In the genomic region with DNA sequence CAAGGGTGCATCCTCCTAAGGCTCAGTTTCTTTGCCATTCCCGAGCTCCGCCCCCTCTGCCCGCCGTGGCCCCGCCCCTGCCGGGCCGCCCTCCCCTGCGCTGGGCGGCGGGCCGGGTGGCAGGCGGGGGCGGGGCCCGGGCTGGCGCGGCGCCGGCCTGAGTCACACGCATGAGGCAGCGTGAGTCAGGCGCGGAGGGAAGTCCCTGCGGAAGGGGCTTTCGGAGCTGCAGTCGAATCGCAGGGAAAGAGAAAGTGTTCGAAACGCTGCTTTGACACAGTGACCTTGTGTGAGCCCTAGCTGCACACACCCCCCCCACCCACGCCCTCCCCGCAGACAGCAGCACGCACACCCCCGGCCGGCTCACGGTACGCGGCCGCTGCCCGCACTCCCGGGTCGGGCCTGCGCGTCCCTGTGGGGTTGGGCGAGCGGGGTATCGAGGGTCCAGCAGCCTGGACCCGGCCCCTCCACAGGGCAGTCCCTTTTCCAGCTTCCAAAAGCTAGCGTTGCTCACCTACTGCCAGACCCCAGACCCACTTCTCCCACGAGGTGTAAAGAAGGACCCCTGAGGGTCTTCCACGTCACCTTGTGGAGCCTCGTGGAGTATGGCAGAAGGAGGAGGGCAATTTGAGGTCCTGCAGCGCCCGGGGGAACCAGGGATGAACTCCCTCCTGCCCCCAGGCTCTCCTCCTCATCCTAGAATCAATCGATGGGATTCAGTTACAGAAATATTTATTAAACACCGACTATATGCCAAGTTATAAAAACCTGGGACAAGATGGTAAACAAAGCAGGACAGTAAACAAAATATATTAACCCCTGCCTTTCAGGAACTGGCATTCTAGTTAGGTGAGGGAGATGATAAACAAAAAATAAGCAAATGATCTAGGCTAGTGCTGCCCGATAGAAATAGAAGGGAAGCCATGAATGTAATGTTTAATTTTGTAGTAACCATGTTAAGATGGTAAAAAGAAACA, we compare ENCODE assay signal across 1 cellular context.
A peak's percentile ranks its signal among the peaks of the same experiment; 100 is the strongest.
TF ChIP-seq lines count a peak whose summit lies in the region.

No MANE protein-coding gene starts in this region.

TF ChIP-seq in HepG2, 621 proteins besides CTCF, POLR2A, EP300 and RAD21 (continued from another document and continues in another):
- TF ChIP-seq, protein P1, sequence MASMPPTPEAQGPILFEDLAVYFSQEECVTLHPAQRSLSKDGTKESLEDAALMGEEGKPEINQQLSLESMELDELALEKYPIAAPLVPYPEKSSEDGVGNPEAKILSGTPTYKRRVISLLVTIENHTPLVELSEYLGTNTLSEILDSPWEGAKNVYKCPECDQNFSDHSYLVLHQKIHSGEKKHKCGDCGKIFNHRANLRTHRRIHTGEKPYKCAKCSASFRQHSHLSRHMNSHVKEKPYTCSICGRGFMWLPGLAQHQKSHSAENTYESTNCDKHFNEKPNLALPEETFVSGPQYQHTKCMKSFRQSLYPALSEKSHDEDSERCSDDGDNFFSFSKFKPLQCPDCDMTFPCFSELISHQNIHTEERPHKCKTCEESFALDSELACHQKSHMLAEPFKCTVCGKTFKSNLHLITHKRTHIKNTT (CRISPR knock-in tag; IDR thresholded peaks at IDR 0.05) = no peak
- TF ChIP-seq NFYC (CRISPR knock-in tag; IDR thresholded peaks at IDR 0.05) (no peak), KDM2A (CRISPR knock-in tag; IDR thresholded peaks at IDR 0.05; ENCODE audit: borderline replicate concordance, low read depth) (peak; percentile 72; the same call in 1 of the 2 replicates), FLYWCH1 (CRISPR knock-in tag; IDR thresholded peaks at IDR 0.05) (no peak), RBAK (CRISPR knock-in tag; IDR thresholded peaks at IDR 0.05) (no peak), ZFP90 (CRISPR knock-in tag; IDR thresholded peaks at IDR 0.05; ENCODE audit: borderline replicate concordance) (no peak), ZNF598 (CRISPR knock-in tag; IDR thresholded peaks at IDR 0.05; ENCODE audit: borderline replicate concordance) (peak; percentile 57; the same call in 1 of the 2 replicates), KMT2A (CRISPR knock-in tag; IDR thresholded peaks at IDR 0.05) (0 out of 2 replicates have a peak, but pooled peaks have one; percentile 24), MXI1 (IDR thresholded peaks at IDR 0.05; ENCODE audit: borderline replicate concordance, low read depth, low read length) (peak; percentile 81; the same call in 1 of the 3 replicates), SMAD1 (CRISPR knock-in tag; IDR thresholded peaks at IDR 0.05; ENCODE audit: borderline replicate concordance, low read depth) (peak; percentile 20; the same call in 1 of the 2 replicates), POLR2G (IDR thresholded peaks at IDR 0.05; ENCODE audit: low read depth, low read length) (peak; percentile 76), MTF1 (CRISPR knock-in tag; IDR thresholded peaks at IDR 0.05) (no peak), RFX5 (IDR thresholded peaks at IDR 0.05; ENCODE audit: low read depth, low read length) (no peak), ZNF567 (CRISPR knock-in tag; IDR thresholded peaks at IDR 0.05; ENCODE audit: borderline replicate concordance) (no peak), TEAD3 (CRISPR knock-in tag; optimal IDR thresholded peaks at IDR 0.05; ENCODE audit: borderline replicate concordance) (no peak), ZC3H4 (CRISPR knock-in tag; IDR thresholded peaks at IDR 0.05; ENCODE audit: borderline replicate concordance) (0 out of 2 replicates have a peak, but pooled peaks have one; percentile 71), ZNF180 (CRISPR knock-in tag; IDR thresholded peaks at IDR 0.05; ENCODE audit: borderline replicate concordance, low read depth) (no peak), GATAD2A (CRISPR knock-in tag; IDR thresholded peaks at IDR 0.05) (peak; percentile 9; the same call in 1 of the 2 replicates), RORA (CRISPR knock-in tag; IDR thresholded peaks at IDR 0.05) (no peak), ZNF839 (CRISPR knock-in tag; IDR thresholded peaks at IDR 0.05; ENCODE audit: borderline replicate concordance) (no peak), SMYD3 (CRISPR knock-in tag; IDR thresholded peaks at IDR 0.05) (no peak), SP1 (IDR thresholded peaks at IDR 0.05) (no peak), SP1 (CRISPR knock-in tag; IDR thresholded peaks at IDR 0.05) (peak; percentile 20; the same call in 1 of the 2 replicates), ELF4 (CRISPR knock-in tag; IDR thresholded peaks at IDR 0.05; ENCODE audit: borderline replicate concordance) (no peak), JUNB (CRISPR knock-in tag; IDR thresholded peaks at IDR 0.05; ENCODE audit: borderline replicate concordance) (no peak), ZNF432 (CRISPR knock-in tag; IDR thresholded peaks at IDR 0.05; ENCODE audit: borderline replicate concordance) (no peak), EHMT2 (IDR thresholded peaks at IDR 0.05; ENCODE audit: borderline replicate concordance, low read depth, low read length) (no peak), NCOA2 (CRISPR knock-in tag; IDR thresholded peaks at IDR 0.05) (no peak), ZNF746 (CRISPR knock-in tag; IDR thresholded peaks at IDR 0.05) (peak; percentile 31; the same call in 1 of the 2 replicates)
- TF ChIP-seq, protein P2, sequence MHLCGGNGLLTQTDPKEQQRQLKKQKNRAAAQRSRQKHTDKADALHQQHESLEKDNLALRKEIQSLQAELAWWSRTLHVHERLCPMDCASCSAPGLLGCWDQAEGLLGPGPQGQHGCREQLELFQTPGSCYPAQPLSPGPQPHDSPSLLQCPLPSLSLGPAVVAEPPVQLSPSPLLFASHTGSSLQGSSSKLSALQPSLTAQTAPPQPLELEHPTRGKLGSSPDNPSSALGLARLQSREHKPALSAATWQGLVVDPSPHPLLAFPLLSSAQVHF (CRISPR knock-in tag; IDR thresholded peaks at IDR 0.05) = 0 out of 2 replicates have a peak, but pooled peaks have one; percentile 30
- TF ChIP-seq, protein P3, sequence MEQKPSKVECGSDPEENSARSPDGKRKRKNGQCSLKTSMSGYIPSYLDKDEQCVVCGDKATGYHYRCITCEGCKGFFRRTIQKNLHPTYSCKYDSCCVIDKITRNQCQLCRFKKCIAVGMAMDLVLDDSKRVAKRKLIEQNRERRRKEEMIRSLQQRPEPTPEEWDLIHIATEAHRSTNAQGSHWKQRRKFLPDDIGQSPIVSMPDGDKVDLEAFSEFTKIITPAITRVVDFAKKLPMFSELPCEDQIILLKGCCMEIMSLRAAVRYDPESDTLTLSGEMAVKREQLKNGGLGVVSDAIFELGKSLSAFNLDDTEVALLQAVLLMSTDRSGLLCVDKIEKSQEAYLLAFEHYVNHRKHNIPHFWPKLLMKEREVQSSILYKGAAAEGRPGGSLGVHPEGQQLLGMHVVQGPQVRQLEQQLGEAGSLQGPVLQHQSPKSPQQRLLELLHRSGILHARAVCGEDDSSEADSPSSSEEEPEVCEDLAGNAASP (CRISPR knock-in tag; IDR thresholded peaks at IDR 0.05; ENCODE audit: borderline replicate concordance) = no peak
- TF ChIP-seq, protein P4, sequence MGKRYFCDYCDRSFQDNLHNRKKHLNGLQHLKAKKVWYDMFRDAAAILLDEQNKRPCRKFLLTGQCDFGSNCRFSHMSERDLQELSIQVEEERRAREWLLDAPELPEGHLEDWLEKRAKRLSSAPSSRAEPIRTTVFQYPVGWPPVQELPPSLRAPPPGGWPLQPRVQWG (CRISPR knock-in tag; IDR thresholded peaks at IDR 0.05; ENCODE audit: borderline replicate concordance, low read depth) = no peak
- TF ChIP-seq, protein P5, sequence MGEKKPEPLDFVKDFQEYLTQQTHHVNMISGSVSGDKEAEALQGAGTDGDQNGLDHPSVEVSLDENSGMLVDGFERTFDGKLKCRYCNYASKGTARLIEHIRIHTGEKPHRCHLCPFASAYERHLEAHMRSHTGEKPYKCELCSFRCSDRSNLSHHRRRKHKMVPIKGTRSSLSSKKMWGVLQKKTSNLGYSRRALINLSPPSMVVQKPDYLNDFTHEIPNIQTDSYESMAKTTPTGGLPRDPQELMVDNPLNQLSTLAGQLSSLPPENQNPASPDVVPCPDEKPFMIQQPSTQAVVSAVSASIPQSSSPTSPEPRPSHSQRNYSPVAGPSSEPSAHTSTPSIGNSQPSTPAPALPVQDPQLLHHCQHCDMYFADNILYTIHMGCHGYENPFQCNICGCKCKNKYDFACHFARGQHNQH (CRISPR knock-in tag; IDR thresholded peaks at IDR 0.05) = peak; percentile 40; the same call in 1 of the 2 replicates
- TF ChIP-seq, protein P6, sequence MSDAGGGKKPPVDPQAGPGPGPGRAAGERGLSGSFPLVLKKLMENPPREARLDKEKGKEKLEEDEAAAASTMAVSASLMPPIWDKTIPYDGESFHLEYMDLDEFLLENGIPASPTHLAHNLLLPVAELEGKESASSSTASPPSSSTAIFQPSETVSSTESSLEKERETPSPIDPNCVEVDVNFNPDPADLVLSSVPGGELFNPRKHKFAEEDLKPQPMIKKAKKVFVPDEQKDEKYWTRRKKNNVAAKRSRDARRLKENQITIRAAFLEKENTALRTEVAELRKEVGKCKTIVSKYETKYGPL (CRISPR knock-in tag; IDR thresholded peaks at IDR 0.05) = no peak
- TF ChIP-seq, protein P7, sequence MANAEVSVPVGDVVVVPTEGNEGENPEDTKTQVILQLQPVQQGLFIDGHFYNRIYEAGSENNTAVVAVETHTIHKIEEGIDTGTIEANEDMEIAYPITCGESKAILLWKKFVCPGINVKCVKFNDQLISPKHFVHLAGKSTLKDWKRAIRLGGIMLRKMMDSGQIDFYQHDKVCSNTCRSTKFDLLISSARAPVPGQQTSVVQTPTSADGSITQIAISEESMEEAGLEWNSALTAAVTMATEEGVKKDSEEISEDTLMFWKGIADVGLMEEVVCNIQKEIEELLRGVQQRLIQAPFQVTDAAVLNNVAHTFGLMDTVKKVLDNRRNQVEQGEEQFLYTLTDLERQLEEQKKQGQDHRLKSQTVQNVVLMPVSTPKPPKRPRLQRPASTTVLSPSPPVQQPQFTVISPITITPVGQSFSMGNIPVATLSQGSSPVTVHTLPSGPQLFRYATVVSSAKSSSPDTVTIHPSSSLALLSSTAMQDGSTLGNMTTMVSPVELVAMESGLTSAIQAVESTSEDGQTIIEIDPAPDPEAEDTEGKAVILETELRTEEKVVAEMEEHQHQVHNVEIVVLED (CRISPR knock-in tag; IDR thresholded peaks at IDR 0.05; ENCODE audit: borderline replicate concordance) = peak; percentile 57; the same call in 1 of the 2 replicates
- TF ChIP-seq, protein P8, sequence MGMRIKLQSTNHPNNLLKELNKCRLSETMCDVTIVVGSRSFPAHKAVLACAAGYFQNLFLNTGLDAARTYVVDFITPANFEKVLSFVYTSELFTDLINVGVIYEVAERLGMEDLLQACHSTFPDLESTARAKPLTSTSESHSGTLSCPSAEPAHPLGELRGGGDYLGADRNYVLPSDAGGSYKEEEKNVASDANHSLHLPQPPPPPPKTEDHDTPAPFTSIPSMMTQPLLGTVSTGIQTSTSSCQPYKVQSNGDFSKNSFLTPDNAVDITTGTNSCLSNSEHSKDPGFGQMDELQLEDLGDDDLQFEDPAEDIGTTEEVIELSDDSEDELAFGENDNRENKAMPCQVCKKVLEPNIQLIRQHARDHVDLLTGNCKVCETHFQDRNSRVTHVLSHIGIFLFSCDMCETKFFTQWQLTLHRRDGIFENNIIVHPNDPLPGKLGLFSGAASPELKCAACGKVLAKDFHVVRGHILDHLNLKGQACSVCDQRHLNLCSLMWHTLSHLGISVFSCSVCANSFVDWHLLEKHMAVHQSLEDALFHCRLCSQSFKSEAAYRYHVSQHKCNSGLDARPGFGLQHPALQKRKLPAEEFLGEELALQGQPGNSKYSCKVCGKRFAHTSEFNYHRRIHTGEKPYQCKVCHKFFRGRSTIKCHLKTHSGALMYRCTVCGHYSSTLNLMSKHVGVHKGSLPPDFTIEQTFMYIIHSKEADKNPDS (CRISPR knock-in tag; IDR thresholded peaks at IDR 0.05) = no peak
- TF ChIP-seq, protein P9, sequence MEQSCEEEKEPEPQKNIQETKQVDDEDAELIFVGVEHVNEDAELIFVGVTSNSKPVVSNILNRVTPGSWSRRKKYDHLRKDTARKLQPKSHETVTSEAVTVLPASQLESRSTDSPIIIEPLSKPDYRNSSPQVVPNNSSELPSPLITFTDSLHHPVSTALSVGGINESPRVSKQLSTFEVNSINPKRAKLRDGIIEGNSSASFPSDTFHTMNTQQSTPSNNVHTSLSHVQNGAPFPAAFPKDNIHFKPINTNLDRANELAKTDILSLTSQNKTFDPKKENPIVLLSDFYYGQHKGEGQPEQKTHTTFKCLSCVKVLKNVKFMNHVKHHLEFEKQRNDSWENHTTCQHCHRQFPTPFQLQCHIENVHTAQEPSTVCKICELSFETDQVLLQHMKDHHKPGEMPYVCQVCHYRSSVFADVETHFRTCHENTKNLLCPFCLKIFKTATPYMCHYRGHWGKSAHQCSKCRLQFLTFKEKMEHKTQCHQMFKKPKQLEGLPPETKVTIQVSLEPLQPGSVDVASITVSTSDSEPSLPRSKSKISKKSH (CRISPR knock-in tag; IDR thresholded peaks at IDR 0.05; ENCODE audit: borderline replicate concordance) = 0 out of 2 replicates have a peak, but pooled peaks have one; percentile 19
- TF ChIP-seq, protein P10, sequence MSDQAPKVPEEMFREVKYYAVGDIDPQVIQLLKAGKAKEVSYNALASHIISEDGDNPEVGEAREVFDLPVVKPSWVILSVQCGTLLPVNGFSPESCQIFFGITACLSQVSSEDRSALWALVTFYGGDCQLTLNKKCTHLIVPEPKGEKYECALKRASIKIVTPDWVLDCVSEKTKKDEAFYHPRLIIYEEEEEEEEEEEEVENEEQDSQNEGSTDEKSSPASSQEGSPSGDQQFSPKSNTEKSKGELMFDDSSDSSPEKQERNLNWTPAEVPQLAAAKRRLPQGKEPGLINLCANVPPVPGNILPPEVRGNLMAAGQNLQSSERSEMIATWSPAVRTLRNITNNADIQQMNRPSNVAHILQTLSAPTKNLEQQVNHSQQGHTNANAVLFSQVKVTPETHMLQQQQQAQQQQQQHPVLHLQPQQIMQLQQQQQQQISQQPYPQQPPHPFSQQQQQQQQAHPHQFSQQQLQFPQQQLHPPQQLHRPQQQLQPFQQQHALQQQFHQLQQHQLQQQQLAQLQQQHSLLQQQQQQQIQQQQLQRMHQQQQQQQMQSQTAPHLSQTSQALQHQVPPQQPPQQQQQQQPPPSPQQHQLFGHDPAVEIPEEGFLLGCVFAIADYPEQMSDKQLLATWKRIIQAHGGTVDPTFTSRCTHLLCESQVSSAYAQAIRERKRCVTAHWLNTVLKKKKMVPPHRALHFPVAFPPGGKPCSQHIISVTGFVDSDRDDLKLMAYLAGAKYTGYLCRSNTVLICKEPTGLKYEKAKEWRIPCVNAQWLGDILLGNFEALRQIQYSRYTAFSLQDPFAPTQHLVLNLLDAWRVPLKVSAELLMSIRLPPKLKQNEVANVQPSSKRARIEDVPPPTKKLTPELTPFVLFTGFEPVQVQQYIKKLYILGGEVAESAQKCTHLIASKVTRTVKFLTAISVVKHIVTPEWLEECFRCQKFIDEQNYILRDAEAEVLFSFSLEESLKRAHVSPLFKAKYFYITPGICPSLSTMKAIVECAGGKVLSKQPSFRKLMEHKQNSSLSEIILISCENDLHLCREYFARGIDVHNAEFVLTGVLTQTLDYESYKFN (CRISPR knock-in tag; conservative IDR thresholded peaks at IDR 0.05) = no peak; the same call in 1 of the 2 replicates
- TF ChIP-seq, protein P11, sequence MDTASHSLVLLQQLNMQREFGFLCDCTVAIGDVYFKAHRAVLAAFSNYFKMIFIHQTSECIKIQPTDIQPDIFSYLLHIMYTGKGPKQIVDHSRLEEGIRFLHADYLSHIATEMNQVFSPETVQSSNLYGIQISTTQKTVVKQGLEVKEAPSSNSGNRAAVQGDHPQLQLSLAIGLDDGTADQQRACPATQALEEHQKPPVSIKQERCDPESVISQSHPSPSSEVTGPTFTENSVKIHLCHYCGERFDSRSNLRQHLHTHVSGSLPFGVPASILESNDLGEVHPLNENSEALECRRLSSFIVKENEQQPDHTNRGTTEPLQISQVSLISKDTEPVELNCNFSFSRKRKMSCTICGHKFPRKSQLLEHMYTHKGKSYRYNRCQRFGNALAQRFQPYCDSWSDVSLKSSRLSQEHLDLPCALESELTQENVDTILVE (CRISPR knock-in tag; IDR thresholded peaks at IDR 0.05) = no peak
